ENCODE assay signal across 11 cellular contexts in the genomic region with DNA sequence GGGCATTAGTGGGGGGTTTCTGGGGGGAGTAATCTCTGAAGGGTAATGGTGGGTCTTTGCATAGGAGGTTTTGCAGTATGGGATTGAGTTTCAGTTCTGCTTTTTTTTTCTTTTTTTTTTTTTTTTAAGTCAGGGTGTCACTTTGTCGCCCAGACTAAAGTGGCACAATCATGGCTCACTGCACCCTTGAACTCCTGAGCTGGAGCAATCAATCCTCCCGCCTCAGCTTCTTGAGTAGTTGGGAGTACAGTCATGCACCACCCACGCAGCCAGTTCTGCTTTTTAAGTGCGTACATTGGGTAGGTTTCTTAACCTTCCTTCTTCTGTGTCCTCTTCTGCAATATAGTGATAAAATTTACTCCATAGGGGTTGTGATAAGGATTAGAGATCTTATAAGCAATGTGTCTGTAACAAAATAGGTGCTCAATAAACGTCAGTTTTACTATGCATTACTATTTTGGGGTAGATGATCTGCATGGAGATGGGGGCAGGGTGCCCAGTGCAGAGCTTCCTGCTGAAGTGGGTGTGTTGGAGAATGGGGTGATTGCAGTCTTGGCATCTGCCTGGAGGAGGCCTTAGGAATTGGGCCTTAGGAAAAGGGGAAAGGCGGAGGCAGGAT.
DNase-seq lines count a peak whose midpoint lies in the region; ATAC-seq and TF ChIP-seq lines count a peak whose summit lies in the region.
"Had no signal": no experiment of that assay in that cellular context is flagged by ENCODE, and none has a peak within 500 bp of the region (broad histone marks: within the 10 kb centered on the region; RNA-seq: fewer than 3 reads in every experiment).

No MANE protein-coding gene starts in this region.

- H4K20me1 ChIP-seq in OCI-LY3 (ENCODE audit: insufficient read depth, low read length) = no peaks in the 10 kb centered on the region

- peak overlapping the region; percentile 37 for H3K4me2 ChIP-seq in OCI-LY3 (ENCODE audit: low read length)

- H3K36me3 ChIP-seq in OCI-LY3 (replicated peaks; ENCODE audit: low read depth, low read length) = no peaks in the 10 kb centered on the region

- no peak overlapping the region for H2AFZ ChIP-seq in OCI-LY3 (ENCODE audit: low read depth, low read length)

- H3K9me3 Mint-ChIP-seq in activated naive CD4-positive, alpha-beta T cell treated with anti-CD3 and anti-CD28 coated beads, Interleukin-2, amount 10 ng/mL, durations not matched to agents 7 days and 5 days = no peaks in the 10 kb centered on the region
- H3K9me3 Mint-ChIP-seq in stimulated activated memory B cell treated with anti-CD40 and anti-IgM and Interleukin-4, amounts not matched to agents 10 μg/mL and 1 μg/mL and 100 μg/mL, for 72 hours = no peaks in the 10 kb centered on the region
- H3K9me3 Mint-ChIP-seq in stimulated activated effector memory CD8-positive, alpha-beta T cell treated with anti-CD3 and anti-CD28 coated beads, Interleukin-12 subunit alpha, Interleukin-12 subunit beta, amount 100 ng/mL, for 72 hours = no peaks in the 10 kb centered on the region
- H3K9me3 Mint-ChIP-seq: HFFc6 had no signal

- no peak overlapping the region for H3K27ac Mint-ChIP-seq in activated naive CD4-positive, alpha-beta T cell treated with anti-CD3 and anti-CD28 coated beads, Interleukin-2, amount 10 ng/mL, durations not matched to agents 7 days and 5 days
- peak overlapping the region; percentile 65 for H3K27ac Mint-ChIP-seq in stimulated activated memory B cell treated with anti-CD40 and anti-IgM and Interleukin-4, amounts not matched to agents 10 μg/mL and 1 μg/mL and 100 μg/mL, for 72 hours
- H3K27ac Mint-ChIP-seq in stimulated activated effector memory CD8-positive, alpha-beta T cell treated with anti-CD3 and anti-CD28 coated beads, Interleukin-12 subunit alpha, Interleukin-12 subunit beta, amount 100 ng/mL, for 72 hours = no peak overlapping the region
- H3K27ac Mint-ChIP-seq: HFFc6 had no signal

- H3K27me3 Mint-ChIP-seq in activated naive CD4-positive, alpha-beta T cell treated with anti-CD3 and anti-CD28 coated beads, Interleukin-2, amount 10 ng/mL, durations not matched to agents 7 days and 5 days = peaks cover 75% of the 10 kb centered on the region
- H3K27me3 Mint-ChIP-seq in stimulated activated memory B cell treated with anti-CD40 and anti-IgM and Interleukin-4, amounts not matched to agents 10 μg/mL and 1 μg/mL and 100 μg/mL, for 72 hours = peaks cover 33% of the 10 kb centered on the region

- H3K4me1 ChIP-seq in OCI-LY3 (ENCODE audit: low read length) = peaks cover 20% of the 10 kb centered on the region

- H3K9me3 ChIP-seq in OCI-LY3 (ENCODE audit: insufficient read depth, low read length) = no peaks in the 10 kb centered on the region

- no peaks in the 10 kb centered on the region for H3K36me3 Mint-ChIP-seq in activated naive CD4-positive, alpha-beta T cell treated with anti-CD3 and anti-CD28 coated beads, Interleukin-2, amount 10 ng/mL, durations not matched to agents 7 days and 5 days
- H3K36me3 Mint-ChIP-seq in stimulated activated memory B cell treated with anti-CD40 and anti-IgM and Interleukin-4, amounts not matched to agents 10 μg/mL and 1 μg/mL and 100 μg/mL, for 72 hours = no peaks in the 10 kb centered on the region
- H3K36me3 Mint-ChIP-seq in stimulated activated effector memory CD8-positive, alpha-beta T cell treated with anti-CD3 and anti-CD28 coated beads, Interleukin-12 subunit alpha, Interleukin-12 subunit beta, amount 100 ng/mL, for 72 hours = no peaks in the 10 kb centered on the region

- H3K27me3 ChIP-seq in OCI-LY3 (ENCODE audit: low read depth, low read length) = peaks cover 8% of the 10 kb centered on the region

- peak; percentile 77 for ATAC-seq in stimulated activated memory B cell treated with anti-CD40 and anti-IgM and Interleukin-4, amounts not matched to agents 10 μg/mL and 1 μg/mL and 100 μg/mL, for 72 hours
- no peak for ATAC-seq in stimulated activated effector memory CD8-positive, alpha-beta T cell treated with anti-CD3 and anti-CD28 coated beads, Interleukin-12 subunit alpha, Interleukin-12 subunit beta, amount 100 ng/mL, for 72 hours
- ATAC-seq in HG02981 (IDR thresholded peaks at IDR 0.05; ENCODE audit: unreplicated experiment) = no peak
- ATAC-seq: left colon had no signal

- H3K4me3 ChIP-seq in OCI-LY3 (ENCODE audit: low read length) (no peak overlapping the region), fibroblast of pulmonary artery (replicated peaks; ENCODE audit: low read depth, low read length) (no peak overlapping the region)

- H3K4me3 Mint-ChIP-seq in activated naive CD4-positive, alpha-beta T cell treated with anti-CD3 and anti-CD28 coated beads, Interleukin-2, amount 10 ng/mL, durations not matched to agents 7 days and 5 days = no peak overlapping the region
- peak overlapping the region; percentile 0 for H3K4me3 Mint-ChIP-seq in stimulated activated memory B cell treated with anti-CD40 and anti-IgM and Interleukin-4, amounts not matched to agents 10 μg/mL and 1 μg/mL and 100 μg/mL, for 72 hours
- H3K4me3 Mint-ChIP-seq in stimulated activated effector memory CD8-positive, alpha-beta T cell treated with anti-CD3 and anti-CD28 coated beads, Interleukin-12 subunit alpha, Interleukin-12 subunit beta, amount 100 ng/mL, for 72 hours = no peak overlapping the region
- H3K4me3 Mint-ChIP-seq: HFFc6 had no signal

- no peak overlapping the region for H3K27ac ChIP-seq in OCI-LY3 (ENCODE audit: low read length)

- no peak overlapping the region for H3K9ac ChIP-seq in OCI-LY3 (ENCODE audit: low read length)

- TF ChIP-seq CTCF in OCI-LY3 (IDR thresholded peaks at IDR 0.05; ENCODE audit: low read depth, low read length) (no peak), fibroblast of pulmonary artery (IDR thresholded peaks at IDR 0.05; ENCODE audit: low read length, missing control alignments) (no peak)

- peaks cover 14% of the 10 kb centered on the region for H3K4me1 Mint-ChIP-seq in activated naive CD4-positive, alpha-beta T cell treated with anti-CD3 and anti-CD28 coated beads, Interleukin-2, amount 10 ng/mL, durations not matched to agents 7 days and 5 days
- peaks cover 47% of the 10 kb centered on the region for H3K4me1 Mint-ChIP-seq in stimulated activated memory B cell treated with anti-CD40 and anti-IgM and Interleukin-4, amounts not matched to agents 10 μg/mL and 1 μg/mL and 100 μg/mL, for 72 hours
- H3K4me1 Mint-ChIP-seq in stimulated activated effector memory CD8-positive, alpha-beta T cell treated with anti-CD3 and anti-CD28 coated beads, Interleukin-12 subunit alpha, Interleukin-12 subunit beta, amount 100 ng/mL, for 72 hours = peaks cover 12% of the 10 kb centered on the region

- peak; percentile 44 for DNase-seq in activated naive CD4-positive, alpha-beta T cell treated with anti-CD3 and anti-CD28 coated beads, Interleukin-2, amount 50 U/mL, for 16 hours
- no peak for DNase-seq in activated naive CD4-positive, alpha-beta T cell treated with anti-CD3 and anti-CD28 coated beads, Interleukin-2, amount 10 ng/mL, durations not matched to agents 7 days and 5 days
- DNase-seq in fibroblast of pulmonary artery (ENCODE audit: low read depth) (peak; percentile 29), NCI-H1092 (lab: John Stamatoyannopoulos, UW) (no peak)
- DNase-seq in stimulated activated effector memory CD8-positive, alpha-beta T cell treated with anti-CD3 and anti-CD28 coated beads, Interleukin-12 subunit alpha, Interleukin-12 subunit beta, amount 100 ng/mL, for 72 hours (ENCODE audit: low spot score in 2 of 2) = no peak
- DNase-seq: HFFc6, left colon, NCI-H1694 had no signal

- no peaks in the 10 kb centered on the region for H3K79me2 ChIP-seq in OCI-LY3 (ENCODE audit: low read length)

- CTCF ChIA-PET in activated naive CD4-positive, alpha-beta T cell treated with anti-CD3 and anti-CD28 coated beads, Interleukin-2, amount 10 ng/mL, durations not matched to agents 7 days and 5 days (lab: Charles Lee) = interaction anchor here (0.9 to 1.8 kb wide), 7 partner anchors 8 to 71 kb away, joined by 3 to 5 read pairs (median 4); no protein-coding TSS in a partner anchor

Comparison
In these comparisons a context has a peak if more than half of its experiments do, and no peak if none do; other contexts are left out.
1. DNase-seq: peak in activated naive CD4-positive, alpha-beta T cell treated with anti-CD3 and anti-CD28 coated beads, Interleukin-2, amount 50 U/mL, for 16 hours (single experiment) and fibroblast of pulmonary artery (single experiment); none in activated naive CD4-positive, alpha-beta T cell treated with anti-CD3 and anti-CD28 coated beads, Interleukin-2, amount 10 ng/mL, durations not matched to agents 7 days and 5 days (single experiment), stimulated activated effector memory CD8-positive, alpha-beta T cell treated with anti-CD3 and anti-CD28 coated beads, Interleukin-12 subunit alpha, Interleukin-12 subunit beta, amount 100 ng/mL, for 72 hours (0 of 2) and NCI-H1092 (single experiment).